1 cellular context compared by ENCODE assay signal in the genomic region with DNA sequence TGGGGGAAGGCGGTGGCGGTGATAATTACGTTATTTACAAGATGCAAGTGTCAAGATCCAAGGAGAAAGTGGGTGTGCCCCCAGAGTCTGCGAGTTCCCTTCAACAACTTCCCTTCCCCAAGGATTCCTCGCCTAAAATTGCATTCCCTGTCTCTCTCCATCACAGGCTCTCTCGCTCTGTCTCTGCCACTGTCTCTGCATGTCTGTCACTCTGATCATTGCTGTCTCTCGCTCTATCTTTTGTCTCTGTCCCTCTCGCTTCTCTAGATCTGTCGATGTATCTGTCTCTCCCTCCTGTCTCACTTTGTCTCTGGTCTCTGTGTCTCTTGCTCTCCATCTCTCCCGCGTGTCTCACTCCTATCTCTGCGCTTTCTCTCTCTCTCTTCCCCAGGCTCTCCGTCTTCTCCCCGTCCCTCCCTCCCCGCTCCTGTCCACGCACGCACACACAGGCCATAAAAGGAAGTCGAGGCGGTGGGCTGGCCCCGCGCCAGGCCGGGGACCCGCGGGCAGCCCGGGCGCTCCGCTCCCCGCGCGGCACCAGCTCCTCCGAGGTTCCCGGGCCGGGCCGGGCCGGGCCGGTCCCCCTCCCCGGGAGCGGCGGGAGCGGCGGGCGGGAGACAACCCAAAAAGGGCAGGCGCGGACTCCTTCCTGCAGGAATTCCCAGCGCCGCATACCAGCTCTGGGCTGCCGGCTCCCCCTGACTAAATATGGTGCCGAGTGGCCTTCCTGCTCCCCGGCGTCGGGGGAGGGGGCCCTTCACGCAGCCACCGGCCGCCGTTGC.
TF ChIP-seq lines count a peak whose summit lies in the region.

No MANE protein-coding gene starts in this region.

TF ChIP-seq in HepG2, 621 proteins besides CTCF, POLR2A, EP300 and RAD21 (continued from another document and continues in another):
- TF ChIP-seq, protein P1, sequence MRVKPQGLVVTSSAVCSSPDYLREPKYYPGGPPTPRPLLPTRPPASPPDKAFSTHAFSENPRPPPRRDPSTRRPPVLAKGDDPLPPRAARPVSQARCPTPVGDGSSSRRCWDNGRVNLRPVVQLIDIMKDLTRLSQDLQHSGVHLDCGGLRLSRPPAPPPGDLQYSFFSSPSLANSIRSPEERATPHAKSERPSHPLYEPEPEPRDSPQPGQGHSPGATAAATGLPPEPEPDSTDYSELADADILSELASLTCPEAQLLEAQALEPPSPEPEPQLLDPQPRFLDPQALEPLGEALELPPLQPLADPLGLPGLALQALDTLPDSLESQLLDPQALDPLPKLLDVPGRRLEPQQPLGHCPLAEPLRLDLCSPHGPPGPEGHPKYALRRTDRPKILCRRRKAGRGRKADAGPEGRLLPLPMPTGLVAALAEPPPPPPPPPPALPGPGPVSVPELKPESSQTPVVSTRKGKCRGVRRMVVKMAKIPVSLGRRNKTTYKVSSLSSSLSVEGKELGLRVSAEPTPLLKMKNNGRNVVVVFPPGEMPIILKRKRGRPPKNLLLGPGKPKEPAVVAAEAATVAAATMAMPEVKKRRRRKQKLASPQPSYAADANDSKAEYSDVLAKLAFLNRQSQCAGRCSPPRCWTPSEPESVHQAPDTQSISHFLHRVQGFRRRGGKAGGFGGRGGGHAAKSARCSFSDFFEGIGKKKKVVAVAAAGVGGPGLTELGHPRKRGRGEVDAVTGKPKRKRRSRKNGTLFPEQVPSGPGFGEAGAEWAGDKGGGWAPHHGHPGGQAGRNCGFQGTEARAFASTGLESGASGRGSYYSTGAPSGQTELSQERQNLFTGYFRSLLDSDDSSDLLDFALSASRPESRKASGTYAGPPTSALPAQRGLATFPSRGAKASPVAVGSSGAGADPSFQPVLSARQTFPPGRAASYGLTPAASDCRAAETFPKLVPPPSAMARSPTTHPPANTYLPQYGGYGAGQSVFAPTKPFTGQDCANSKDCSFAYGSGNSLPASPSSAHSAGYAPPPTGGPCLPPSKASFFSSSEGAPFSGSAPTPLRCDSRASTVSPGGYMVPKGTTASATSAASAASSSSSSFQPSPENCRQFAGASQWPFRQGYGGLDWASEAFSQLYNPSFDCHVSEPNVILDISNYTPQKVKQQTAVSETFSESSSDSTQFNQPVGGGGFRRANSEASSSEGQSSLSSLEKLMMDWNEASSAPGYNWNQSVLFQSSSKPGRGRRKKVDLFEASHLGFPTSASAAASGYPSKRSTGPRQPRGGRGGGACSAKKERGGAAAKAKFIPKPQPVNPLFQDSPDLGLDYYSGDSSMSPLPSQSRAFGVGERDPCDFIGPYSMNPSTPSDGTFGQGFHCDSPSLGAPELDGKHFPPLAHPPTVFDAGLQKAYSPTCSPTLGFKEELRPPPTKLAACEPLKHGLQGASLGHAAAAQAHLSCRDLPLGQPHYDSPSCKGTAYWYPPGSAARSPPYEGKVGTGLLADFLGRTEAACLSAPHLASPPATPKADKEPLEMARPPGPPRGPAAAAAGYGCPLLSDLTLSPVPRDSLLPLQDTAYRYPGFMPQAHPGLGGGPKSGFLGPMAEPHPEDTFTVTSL (CRISPR knock-in tag; IDR thresholded peaks at IDR 0.05; ENCODE audit: borderline replicate concordance): no peak
- TF ChIP-seq ZNF33B (CRISPR knock-in tag; IDR thresholded peaks at IDR 0.05): no peak
- no peak for TF ChIP-seq SRY (CRISPR knock-in tag; IDR thresholded peaks at IDR 0.05)
- TF ChIP-seq, protein P2, sequence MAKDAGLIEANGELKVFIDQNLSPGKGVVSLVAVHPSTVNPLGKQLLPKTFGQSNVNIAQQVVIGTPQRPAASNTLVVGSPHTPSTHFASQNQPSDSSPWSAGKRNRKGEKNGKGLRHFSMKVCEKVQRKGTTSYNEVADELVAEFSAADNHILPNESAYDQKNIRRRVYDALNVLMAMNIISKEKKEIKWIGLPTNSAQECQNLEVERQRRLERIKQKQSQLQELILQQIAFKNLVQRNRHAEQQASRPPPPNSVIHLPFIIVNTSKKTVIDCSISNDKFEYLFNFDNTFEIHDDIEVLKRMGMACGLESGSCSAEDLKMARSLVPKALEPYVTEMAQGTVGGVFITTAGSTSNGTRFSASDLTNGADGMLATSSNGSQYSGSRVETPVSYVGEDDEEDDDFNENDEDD (CRISPR knock-in tag; IDR thresholded peaks at IDR 0.05; ENCODE audit: borderline replicate concordance): no peak
- TF ChIP-seq ZNF224 (CRISPR knock-in tag; IDR thresholded peaks at IDR 0.05): no peak
- TF ChIP-seq ZNF563 (CRISPR knock-in tag; IDR thresholded peaks at IDR 0.05): 0 out of 2 replicates have a peak, but pooled peaks have one; percentile 11
- no peak for TF ChIP-seq RFXAP (CRISPR knock-in tag; IDR thresholded peaks at IDR 0.05; ENCODE audit: borderline replicate concordance)
- TF ChIP-seq CBX2 (IDR thresholded peaks at IDR 0.05; ENCODE audit: low read depth, low read length): no peak
- 0 out of 2 replicates have a peak, but pooled peaks have one; percentile 13 for TF ChIP-seq CBX2 (CRISPR knock-in tag; IDR thresholded peaks at IDR 0.05; ENCODE audit: low read depth)
- no peak for TF ChIP-seq CBX5 (CRISPR knock-in tag; IDR thresholded peaks at IDR 0.05; ENCODE audit: borderline replicate concordance)
- TF ChIP-seq, protein P3, sequence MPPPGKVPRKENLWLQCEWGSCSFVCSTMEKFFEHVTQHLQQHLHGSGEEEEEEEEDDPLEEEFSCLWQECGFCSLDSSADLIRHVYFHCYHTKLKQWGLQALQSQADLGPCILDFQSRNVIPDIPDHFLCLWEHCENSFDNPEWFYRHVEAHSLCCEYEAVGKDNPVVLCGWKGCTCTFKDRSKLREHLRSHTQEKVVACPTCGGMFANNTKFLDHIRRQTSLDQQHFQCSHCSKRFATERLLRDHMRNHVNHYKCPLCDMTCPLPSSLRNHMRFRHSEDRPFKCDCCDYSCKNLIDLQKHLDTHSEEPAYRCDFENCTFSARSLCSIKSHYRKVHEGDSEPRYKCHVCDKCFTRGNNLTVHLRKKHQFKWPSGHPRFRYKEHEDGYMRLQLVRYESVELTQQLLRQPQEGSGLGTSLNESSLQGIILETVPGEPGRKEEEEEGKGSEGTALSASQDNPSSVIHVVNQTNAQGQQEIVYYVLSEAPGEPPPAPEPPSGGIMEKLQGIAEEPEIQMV (CRISPR knock-in tag; IDR thresholded peaks at IDR 0.05; ENCODE audit: low read depth): no peak
- no peak for TF ChIP-seq ZNF672 (CRISPR knock-in tag; IDR thresholded peaks at IDR 0.05)
- no peak for TF ChIP-seq SP140L (CRISPR knock-in tag; IDR thresholded peaks at IDR 0.05; ENCODE audit: borderline replicate concordance)
- no peak for TF ChIP-seq SOX5 (CRISPR knock-in tag; IDR thresholded peaks at IDR 0.05; ENCODE audit: borderline replicate concordance)
- TF ChIP-seq, protein P4, sequence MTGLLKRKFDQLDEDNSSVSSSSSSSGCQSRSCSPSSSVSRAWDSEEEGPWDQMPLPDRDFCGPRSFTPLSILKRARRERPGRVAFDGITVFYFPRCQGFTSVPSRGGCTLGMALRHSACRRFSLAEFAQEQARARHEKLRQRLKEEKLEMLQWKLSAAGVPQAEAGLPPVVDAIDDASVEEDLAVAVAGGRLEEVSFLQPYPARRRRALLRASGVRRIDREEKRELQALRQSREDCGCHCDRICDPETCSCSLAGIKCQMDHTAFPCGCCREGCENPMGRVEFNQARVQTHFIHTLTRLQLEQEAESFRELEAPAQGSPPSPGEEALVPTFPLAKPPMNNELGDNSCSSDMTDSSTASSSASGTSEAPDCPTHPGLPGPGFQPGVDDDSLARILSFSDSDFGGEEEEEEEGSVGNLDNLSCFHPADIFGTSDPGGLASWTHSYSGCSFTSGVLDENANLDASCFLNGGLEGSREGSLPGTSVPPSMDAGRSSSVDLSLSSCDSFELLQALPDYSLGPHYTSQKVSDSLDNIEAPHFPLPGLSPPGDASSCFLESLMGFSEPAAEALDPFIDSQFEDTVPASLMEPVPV (CRISPR knock-in tag; IDR thresholded peaks at IDR 0.05): no peak
- no peak for TF ChIP-seq CREB1 (IDR thresholded peaks at IDR 0.05)
- no peak for TF ChIP-seq CREB1 (CRISPR knock-in tag; IDR thresholded peaks at IDR 0.05)
- no peak for TF ChIP-seq ZNF546 (CRISPR knock-in tag; conservative IDR thresholded peaks at IDR 0.05)
- no peak for TF ChIP-seq ZNF614 (CRISPR knock-in tag; IDR thresholded peaks at IDR 0.05; ENCODE audit: borderline replicate concordance)
- TF ChIP-seq ELF1 (CRISPR knock-in tag; IDR thresholded peaks at IDR 0.05): no peak
- TF ChIP-seq MEF2D (CRISPR knock-in tag; IDR thresholded peaks at IDR 0.05): no peak
- TF ChIP-seq, protein P5, sequence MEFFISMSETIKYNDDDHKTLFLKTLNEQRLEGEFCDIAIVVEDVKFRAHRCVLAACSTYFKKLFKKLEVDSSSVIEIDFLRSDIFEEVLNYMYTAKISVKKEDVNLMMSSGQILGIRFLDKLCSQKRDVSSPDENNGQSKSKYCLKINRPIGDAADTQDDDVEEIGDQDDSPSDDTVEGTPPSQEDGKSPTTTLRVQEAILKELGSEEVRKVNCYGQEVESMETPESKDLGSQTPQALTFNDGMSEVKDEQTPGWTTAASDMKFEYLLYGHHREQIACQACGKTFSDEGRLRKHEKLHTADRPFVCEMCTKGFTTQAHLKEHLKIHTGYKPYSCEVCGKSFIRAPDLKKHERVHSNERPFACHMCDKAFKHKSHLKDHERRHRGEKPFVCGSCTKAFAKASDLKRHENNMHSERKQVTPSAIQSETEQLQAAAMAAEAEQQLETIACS (CRISPR knock-in tag; IDR thresholded peaks at IDR 0.05): no peak
- no peak for TF ChIP-seq TRIM24 (CRISPR knock-in tag; IDR thresholded peaks at IDR 0.05)
- TF ChIP-seq ZFP41 (CRISPR knock-in tag; IDR thresholded peaks at IDR 0.05; ENCODE audit: borderline replicate concordance): no peak
- no peak for TF ChIP-seq STAG1 (CRISPR knock-in tag; IDR thresholded peaks at IDR 0.05)
- TF ChIP-seq, protein P6, sequence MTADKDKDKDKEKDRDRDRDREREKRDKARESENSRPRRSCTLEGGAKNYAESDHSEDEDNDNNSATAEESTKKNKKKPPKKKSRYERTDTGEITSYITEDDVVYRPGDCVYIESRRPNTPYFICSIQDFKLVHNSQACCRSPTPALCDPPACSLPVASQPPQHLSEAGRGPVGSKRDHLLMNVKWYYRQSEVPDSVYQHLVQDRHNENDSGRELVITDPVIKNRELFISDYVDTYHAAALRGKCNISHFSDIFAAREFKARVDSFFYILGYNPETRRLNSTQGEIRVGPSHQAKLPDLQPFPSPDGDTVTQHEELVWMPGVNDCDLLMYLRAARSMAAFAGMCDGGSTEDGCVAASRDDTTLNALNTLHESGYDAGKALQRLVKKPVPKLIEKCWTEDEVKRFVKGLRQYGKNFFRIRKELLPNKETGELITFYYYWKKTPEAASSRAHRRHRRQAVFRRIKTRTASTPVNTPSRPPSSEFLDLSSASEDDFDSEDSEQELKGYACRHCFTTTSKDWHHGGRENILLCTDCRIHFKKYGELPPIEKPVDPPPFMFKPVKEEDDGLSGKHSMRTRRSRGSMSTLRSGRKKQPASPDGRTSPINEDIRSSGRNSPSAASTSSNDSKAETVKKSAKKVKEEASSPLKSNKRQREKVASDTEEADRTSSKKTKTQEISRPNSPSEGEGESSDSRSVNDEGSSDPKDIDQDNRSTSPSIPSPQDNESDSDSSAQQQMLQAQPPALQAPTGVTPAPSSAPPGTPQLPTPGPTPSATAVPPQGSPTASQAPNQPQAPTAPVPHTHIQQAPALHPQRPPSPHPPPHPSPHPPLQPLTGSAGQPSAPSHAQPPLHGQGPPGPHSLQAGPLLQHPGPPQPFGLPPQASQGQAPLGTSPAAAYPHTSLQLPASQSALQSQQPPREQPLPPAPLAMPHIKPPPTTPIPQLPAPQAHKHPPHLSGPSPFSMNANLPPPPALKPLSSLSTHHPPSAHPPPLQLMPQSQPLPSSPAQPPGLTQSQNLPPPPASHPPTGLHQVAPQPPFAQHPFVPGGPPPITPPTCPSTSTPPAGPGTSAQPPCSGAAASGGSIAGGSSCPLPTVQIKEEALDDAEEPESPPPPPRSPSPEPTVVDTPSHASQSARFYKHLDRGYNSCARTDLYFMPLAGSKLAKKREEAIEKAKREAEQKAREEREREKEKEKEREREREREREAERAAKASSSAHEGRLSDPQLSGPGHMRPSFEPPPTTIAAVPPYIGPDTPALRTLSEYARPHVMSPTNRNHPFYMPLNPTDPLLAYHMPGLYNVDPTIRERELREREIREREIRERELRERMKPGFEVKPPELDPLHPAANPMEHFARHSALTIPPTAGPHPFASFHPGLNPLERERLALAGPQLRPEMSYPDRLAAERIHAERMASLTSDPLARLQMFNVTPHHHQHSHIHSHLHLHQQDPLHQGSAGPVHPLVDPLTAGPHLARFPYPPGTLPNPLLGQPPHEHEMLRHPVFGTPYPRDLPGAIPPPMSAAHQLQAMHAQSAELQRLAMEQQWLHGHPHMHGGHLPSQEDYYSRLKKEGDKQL (CRISPR knock-in tag; IDR thresholded peaks at IDR 0.05; ENCODE audit: low read depth): no peak
- peak; percentile 38; the same call in 1 of the 2 replicates for TF ChIP-seq SP4 (CRISPR knock-in tag; IDR thresholded peaks at IDR 0.05)
